ENCODE assay signal across 1 cellular context in genomic region chr11:8963569-8964323, GRCh38.
TF ChIP-seq lines count a peak whose summit lies in the region.

No MANE protein-coding gene starts in this region.

TF ChIP-seq in SK-N-SH, 30 proteins besides CTCF, POLR2A, EP300 and RAD21:
- TF ChIP-seq MAX (IDR thresholded peaks at IDR 0.05; ENCODE audit: low read depth) (0 out of 2 replicates have a peak, but pooled peaks have one; percentile 8), MXI1 (IDR thresholded peaks at IDR 0.05; ENCODE audit: low read depth, low read length) (peak; percentile 36; the same call in 1 of the 2 replicates), NFIC (IDR thresholded peaks at IDR 0.05; ENCODE audit: borderline replicate concordance) (no peak), REST (IDR thresholded peaks at IDR 0.05; ENCODE audit: low read depth, low read length) (no peak), RXRA (IDR thresholded peaks at IDR 0.05; ENCODE audit: borderline replicate concordance, low read depth) (no peak)
